8 cellular contexts compared by ENCODE assay signal in genomic region chr13:75537401-75538365, GRCh38. TPM values are rescaled to one million over a fixed set of nuclear protein-coding genes. Genes with fewer than 3 reads are reported as not detected.
DNase-seq lines count a peak whose midpoint lies in the region; ATAC-seq, FAIRE-seq and TF ChIP-seq lines count a peak whose summit lies in the region.

COMMD6 (minus strand) TSS chr13:75537841; CDS start chr13:75537805, 36 bp downstream.

- no peaks in the 10 kb centered on the region for H3K27me3 ChIP-seq in SU-DHL-6 (ENCODE audit: low read length)
- no peaks in the 10 kb centered on the region for H3K27me3 ChIP-seq in pancreas
- H3K27me3 ChIP-seq in tibial artery, result no peaks in the 10 kb centered on the region

- no peaks in the 10 kb centered on the region for H4K20me1 ChIP-seq in SU-DHL-6 (ENCODE audit: low read depth, low read length)

- H3K4me3 ChIP-seq in GM12865 (ENCODE audit: low read depth, low read length), result peak within 1 kb of the TSS; percentile 71
- peak within 1 kb of the TSS; percentile 89 for H3K4me3 ChIP-seq in SU-DHL-6 (ENCODE audit: insufficient read depth, low read length, poor library complexity, severe bottlenecking)
- H3K4me3 ChIP-seq in pancreas, result peak within 1 kb of the TSS; percentile 64 to 74 (median 65)
- H3K4me3 ChIP-seq in tibial artery, result peak within 1 kb of the TSS; percentile 77 to 79

- peak within 1 kb of the TSS; percentile 76 for H3K9ac ChIP-seq in SU-DHL-6 (ENCODE audit: low read length)

- DNase-seq in GM12865 (ENCODE audit: low read depth), result peak; percentile 88
- peak; percentile 82 for DNase-seq in NCI-H1048 (lab: John Stamatoyannopoulos, UW)
- peak; percentile 21 for DNase-seq in activated naive CD8-positive, alpha-beta T cell treated with anti-CD3 and anti-CD28 coated beads, Interleukin-2, amount 50 U/mL, for 16 hours (ENCODE audit: low read depth, low spot score)
- DNase-seq in Right ventricle myocardium inferior (ENCODE audit: missing footprints), result peak; percentile 91
- DNase-seq in pancreas, result peak; percentile 61 to 88 (median 70)
- DNase-seq in tibial artery, result peak; percentile 64 to 88

- H3K4me2 ChIP-seq in SU-DHL-6 (ENCODE audit: low read depth, low read length, poor library complexity, severe bottlenecking), result peak within 1 kb of the TSS; percentile 91

- TF ChIP-seq CTCF in GM12865 (IDR thresholded peaks at IDR 0.05; ENCODE audit: insufficient read depth, low read depth, low read length, missing control alignments), result peak; percentile 14
- no peak for TF ChIP-seq CTCF in SU-DHL-6 (IDR thresholded peaks at IDR 0.05; ENCODE audit: insufficient read depth, low read length, poor library complexity, severe bottlenecking)
- TF ChIP-seq CTCF in pancreas (IDR thresholded peaks at IDR 0.05), result peak; percentile 32 to 41 (median 34)
- TF ChIP-seq CTCF in tibial artery (IDR thresholded peaks at IDR 0.05), result peak; percentile 55 to 76

- H3K36me3 ChIP-seq in SU-DHL-6 (ENCODE audit: low read length) (peaks cover 2% of the 10 kb centered on the region; the same call in 1 of the 2 replicates), pancreas (peaks cover 0 to 5% (median 0%) of the 10 kb centered on the region in 3 donors), tibial artery (peaks cover 0 to 8% (median 0%) of the 10 kb centered on the region in 3 donors)

- H3K79me2 ChIP-seq in SU-DHL-6 (ENCODE audit: insufficient read depth, low read length), result peaks cover 13% of the 10 kb centered on the region

- peak; percentile 37 for FAIRE-seq in pancreas (lab: Jason Lieb, UNC)

- H3K9me2 ChIP-seq in SU-DHL-6 (replicated peaks; ENCODE audit: insufficient read depth, low read length), result no peaks in the 10 kb centered on the region

- H2AFZ ChIP-seq in SU-DHL-6 (ENCODE audit: low read depth, low read length, severe bottlenecking), result peak within 1 kb of the TSS; percentile 95

- intact Hi-C loops in Right ventricle myocardium inferior (cut with DNase I), result no loop called here
- intact Hi-C loops in pancreas (cut with DNase I), result no loop called here
- intact Hi-C loops in tibial artery (cut with DNase I; ENCODE audit: low total_unique reads), result loop anchor here (5.0 kb wide), 1 partner anchor 55 kb away; the partner anchor contains the start of gene TBC1D4

- H3F3A ChIP-seq in SU-DHL-6 (ENCODE audit: insufficient read depth), result no peaks in the 10 kb centered on the region

- 0% methylated on average over 50 to 51 of the region's 51 CpGs for WGBS in pancreas, 2 donors

- ATAC-seq in HG02588 (IDR thresholded peaks at IDR 0.05; ENCODE audit: unreplicated experiment) (peak; percentile 99), Right ventricle myocardium inferior (peak; percentile 96), pancreas (peak; percentile 96 to 98 (median 97))

- H3K27ac ChIP-seq in SU-DHL-6 (ENCODE audit: low read depth, low read length) (peak within 1 kb of the TSS; percentile 30), pancreas (peak within 1 kb of the TSS; percentile 54 to 82 (median 71)), tibial artery (peak within 1 kb of the TSS; percentile 81 to 82)

- peaks cover 0 to 8% (median 4%) of the 10 kb centered on the region in 3 donors for H3K4me1 ChIP-seq in pancreas
- peaks cover 0 to 19% (median 11%) of the 10 kb centered on the region in 4 donors for H3K4me1 ChIP-seq in tibial artery

- H3K9me3 ChIP-seq in SU-DHL-6 (ENCODE audit: insufficient read depth, low read length) (no peaks in the 10 kb centered on the region), pancreas (no peaks in the 10 kb centered on the region), tibial artery (no peaks in the 10 kb centered on the region)

RNA-seq across cellular contexts. Expression of gene COMMD6, which starts in this region (rescaled TPM):
- total RNA-seq in Right ventricle myocardium inferior (126 TPM), pancreas (10 to 100 TPM; 38.1 to 96.5 (median 54.1) TPM)
- 10 to 100 TPM; 66.5 to 89.2 TPM for polyA plus RNA-seq in pancreas

Comparison
In these comparisons a context has a peak if more than half of its experiments do, and no peak if none do; other contexts are left out.
1. Peak in every context shown above with its lines: DNase-seq, ATAC-seq, H3K4me3 ChIP-seq and H3K27ac ChIP-seq.
2. DNase-seq: peak in every context shown above with its lines; median percentile 91 in Right ventricle myocardium inferior; 88 in GM12865; 82 in NCI-H1048; 76 in tibial artery; 70 in pancreas; 21 in activated naive CD8-positive, alpha-beta T cell treated with anti-CD3 and anti-CD28 coated beads, Interleukin-2, amount 50 U/mL, for 16 hours.
3. H3K27ac ChIP-seq: peak in every context shown above with its lines; median percentile 82 in tibial artery; 71 in pancreas; 30 in SU-DHL-6.